ENCODE assay signal across 27 cellular contexts in the genomic region with DNA sequence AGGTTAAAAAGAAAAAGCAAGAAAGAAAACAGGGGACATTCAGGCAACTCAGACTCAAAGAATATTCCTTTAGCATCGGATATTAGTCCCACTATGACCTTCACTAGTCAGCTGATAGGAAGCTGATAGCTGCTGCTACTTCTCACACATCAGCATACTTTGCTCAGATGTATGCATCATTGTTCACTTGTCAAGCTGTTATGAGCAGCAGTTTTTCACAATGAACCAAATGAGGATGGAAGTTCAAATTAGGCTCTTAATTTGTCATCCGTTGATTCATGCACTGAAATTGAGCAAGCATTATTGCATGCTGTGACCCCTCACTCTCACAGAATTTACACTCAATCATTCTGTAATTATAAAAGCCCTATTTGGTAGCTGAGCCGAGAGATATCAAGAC.
DNase-seq lines count a peak whose midpoint lies in the region; ATAC-seq, FAIRE-seq and TF ChIP-seq lines count a peak whose summit lies in the region.
"Had no signal": no experiment of that assay in that cellular context is flagged by ENCODE, and none has a peak within 500 bp of the region (broad histone marks: within the 10 kb centered on the region; RNA-seq: fewer than 3 reads in every experiment).

No MANE protein-coding gene starts in this region.

- H3K27me3 ChIP-seq in RWPE2 (ENCODE audit: insufficient read depth, poor library complexity, severe bottlenecking) (no peaks in the 10 kb centered on the region), fibroblast of lung (ENCODE audit: control insufficient read depth, insufficient read depth, low read length) (no peaks in the 10 kb centered on the region), tibial nerve (no peaks in the 10 kb centered on the region)
- H3K27me3 ChIP-seq: right lobe of liver had no signal

- H3K4me1 Mint-ChIP-seq in stimulated activated effector memory CD8-positive, alpha-beta T cell treated with anti-CD3 and anti-CD28 coated beads, Interleukin-12 subunit alpha, Interleukin-12 subunit beta, amount 100 ng/mL, for 72 hours: no peaks in the 10 kb centered on the region
- H3K4me1 Mint-ChIP-seq: activated B cell treated with CpG ODN at 0.5 μM for 24 hours had no signal

- H3K9me3 ChIP-seq in RWPE2 (ENCODE audit: severe bottlenecking) (no peaks in the 10 kb centered on the region), fibroblast of lung (ENCODE audit: control insufficient read depth, insufficient read depth, low read depth, low read length) (no peaks in the 10 kb centered on the region), tibial nerve (no peaks in the 10 kb centered on the region)
- H3K9me3 ChIP-seq: right lobe of liver had no signal

- H4K20me1 ChIP-seq in fibroblast of lung (ENCODE audit: control insufficient read depth, extremely low read depth, insufficient read depth, low read length): no peaks in the 10 kb centered on the region

- no peak for ATAC-seq in RWPE2 (ENCODE audit: low read depth)
- peak; percentile 20 for ATAC-seq in stimulated activated effector memory CD8-positive, alpha-beta T cell treated with anti-CD3 and anti-CD28 coated beads, Interleukin-12 subunit alpha, Interleukin-12 subunit beta, amount 100 ng/mL, for 72 hours
- ATAC-seq in GM19351 (IDR thresholded peaks at IDR 0.05; ENCODE audit: unreplicated experiment): no peak
- ATAC-seq: right lobe of liver; Right ventricle myocardium inferior; stimulated activated naive CD8-positive, alpha-beta T cell treated with anti-CD3 and anti-CD28 coated beads, Interleukin-15, Interleukin-2, amounts not matched to agents 100 U/mL and 50 U/mL, for 24 hours had no signal

- 44% methylated on average over 3 of the region's 3 CpGs for WGBS in tibial nerve, 2 donors

- no peak overlapping the region for H2AFZ ChIP-seq in fibroblast of lung (ENCODE audit: low read length)

- peaks cover 37% of the 10 kb centered on the region for H3K4me1 ChIP-seq in RWPE2 (ENCODE audit: insufficient read depth, poor library complexity, severe bottlenecking)
- H3K4me1 ChIP-seq in fibroblast of lung (ENCODE audit: control insufficient read depth, extremely low read depth, insufficient read depth, low read length): peaks cover 14% of the 10 kb centered on the region
- peaks cover 0 to 43% (median 22%) of the 10 kb centered on the region in 4 donors for H3K4me1 ChIP-seq in tibial nerve
- H3K4me1 ChIP-seq: right lobe of liver had no signal

- H3K79me2 ChIP-seq in fibroblast of lung (ENCODE audit: control insufficient read depth, insufficient read depth, low read length): no peaks in the 10 kb centered on the region

- H3K27ac ChIP-seq in RWPE2 (ENCODE audit: poor library complexity, severe bottlenecking) (peak overlapping the region; percentile 96), fibroblast of lung (ENCODE audit: insufficient read depth, low read length) (no peak overlapping the region), tibial nerve (peak overlapping the region in 2 of 4 donors; percentile 46 to 79)
- H3K27ac ChIP-seq: right lobe of liver had no signal

- no peak overlapping the region for H3K4me3 Mint-ChIP-seq in stimulated activated effector memory CD8-positive, alpha-beta T cell treated with anti-CD3 and anti-CD28 coated beads, Interleukin-12 subunit alpha, Interleukin-12 subunit beta, amount 100 ng/mL, for 72 hours
- H3K4me3 Mint-ChIP-seq: activated B cell treated with CpG ODN at 0.5 μM for 24 hours; activated naive CD8-positive, alpha-beta T cell; H9; neural crest cell had no signal

- TF ChIP-seq POLR2A in GM12892 (IDR thresholded peaks at IDR 0.05; ENCODE audit: low read depth, low read length) (no peak), tibial nerve (IDR thresholded peaks at IDR 0.05) (no peak)

- H3K27ac Mint-ChIP-seq in stimulated activated effector memory CD8-positive, alpha-beta T cell treated with anti-CD3 and anti-CD28 coated beads, Interleukin-12 subunit alpha, Interleukin-12 subunit beta, amount 100 ng/mL, for 72 hours: no peak overlapping the region
- H3K27ac Mint-ChIP-seq: activated B cell treated with CpG ODN at 0.5 μM for 24 hours; activated naive CD8-positive, alpha-beta T cell had no signal

- no peak overlapping the region for H3K9ac ChIP-seq in fibroblast of lung (ENCODE audit: insufficient read depth, low read length)

- TF ChIP-seq CTCF in RWPE2 (IDR thresholded peaks at IDR 0.05; ENCODE audit: poor library complexity, severe bottlenecking) (no peak), fibroblast of lung (conservative IDR thresholded peaks at IDR 0.05 in 1 of 2, IDR thresholded peaks at IDR 0.05 in 1 of 2; ENCODE audit: low read depth in 1 of 2, low read length in 2 of 2) (no peak), tibial nerve (IDR thresholded peaks at IDR 0.05) (no peak)

- H3K4me3 ChIP-seq in RWPE2 (ENCODE audit: severe bottlenecking): no peak overlapping the region
- no peak overlapping the region for H3K4me3 ChIP-seq in fibroblast of lung (replicated peaks in 1 of 4; ENCODE audit: control extremely low read depth in 1 of 4, insufficient read depth in 1 of 4, low read depth in 3 of 4, low read length in 4 of 4)
- no peak overlapping the region for H3K4me3 ChIP-seq in tibial nerve
- H3K4me3 ChIP-seq: lung, right lobe of liver had no signal

- no peak for TF ChIP-seq EP300 in tibial nerve (IDR thresholded peaks at IDR 0.05)

- no peaks in the 10 kb centered on the region for H3K36me3 Mint-ChIP-seq in stimulated activated effector memory CD8-positive, alpha-beta T cell treated with anti-CD3 and anti-CD28 coated beads, Interleukin-12 subunit alpha, Interleukin-12 subunit beta, amount 100 ng/mL, for 72 hours
- H3K36me3 Mint-ChIP-seq: activated naive CD8-positive, alpha-beta T cell had no signal

- DNase-seq in GM12892 (ENCODE audit: insufficient read length) (no peak), RWPE2 (ENCODE audit: low spot score) (no peak), fibroblast of lung (ENCODE audit: low read depth in 2 of 2) (peak; percentile 40 to 45), NAMALWA (ENCODE audit: low spot score) (no peak), tibial nerve (ENCODE audit: low spot score in 2 of 2) (no peak)
- DNase-seq in stimulated activated effector memory CD8-positive, alpha-beta T cell treated with anti-CD3 and anti-CD28 coated beads, Interleukin-12 subunit alpha, Interleukin-12 subunit beta, amount 100 ng/mL, for 72 hours (ENCODE audit: low spot score in 2 of 2): no peak
- DNase-seq: activated B cell treated with CpG ODN at 0.5 μM for 24 hours; activated CD4-positive, alpha-beta T cell treated with anti-CD3 and anti-CD28 coated beads, Interleukin-2, amount 50 U/mL, for 48 hours; AML-193; DMS53; effector CD8-positive, alpha-beta T cell; H9; Kasumi-1; NCI-H1092; NCI-H2029 treated with DMSO at 0.1 percent for 48 hours; NCI-H345; posterior cingulate gyrus; right lobe of liver; stimulated activated naive CD8-positive, alpha-beta T cell treated with anti-CD3 and anti-CD28 coated beads, Interleukin-15, Interleukin-2, amounts not matched to agents 100 U/mL and 50 U/mL, for 24 hours; SW 1271; T1000 had no signal

- H3K9me3 Mint-ChIP-seq in stimulated activated effector memory CD8-positive, alpha-beta T cell treated with anti-CD3 and anti-CD28 coated beads, Interleukin-12 subunit alpha, Interleukin-12 subunit beta, amount 100 ng/mL, for 72 hours: no peaks in the 10 kb centered on the region
- H3K9me3 Mint-ChIP-seq: activated B cell treated with CpG ODN at 0.5 μM for 24 hours, neural crest cell had no signal

- H3K4me2 ChIP-seq in fibroblast of lung (ENCODE audit: extremely low read depth, insufficient read depth, low read length): no peak overlapping the region

- FAIRE-seq in GM12892 (lab: Jason Lieb, UNC): peak; percentile 9
- FAIRE-seq: colon had no signal

- H3K36me3 ChIP-seq in RWPE2 (ENCODE audit: low read depth) (no peaks in the 10 kb centered on the region), fibroblast of lung (ENCODE audit: control insufficient read depth, insufficient read depth, low read length) (no peaks in the 10 kb centered on the region), tibial nerve (no peaks in the 10 kb centered on the region)
- H3K36me3 ChIP-seq: right lobe of liver had no signal

Comparison
In these comparisons a context has a peak if more than half of its experiments do, and no peak if none do; other contexts are left out.
1. DNase-seq: peak in fibroblast of lung (2 of 2); none in GM12892 (single experiment), RWPE2 (single experiment), stimulated activated effector memory CD8-positive, alpha-beta T cell treated with anti-CD3 and anti-CD28 coated beads, Interleukin-12 subunit alpha, Interleukin-12 subunit beta, amount 100 ng/mL, for 72 hours (0 of 2), NAMALWA (single experiment) and tibial nerve (0 of 2).